ENCODE assay signal across 1 cellular context in genomic region chr16:3143598-3144330, GRCh38.
TF ChIP-seq lines count a peak whose summit lies in the region.

No MANE protein-coding gene starts in this region.

TF ChIP-seq in HepG2, 621 proteins besides CTCF, POLR2A, EP300 and RAD21 (continued from another document):
- TF ChIP-seq ZBTB2 (CRISPR knock-in tag; IDR thresholded peaks at IDR 0.05; ENCODE audit: low read depth) (no peak), ZNF121 (CRISPR knock-in tag; IDR thresholded peaks at IDR 0.05) (0 out of 2 replicates have a peak, but pooled peaks have one; percentile 9), MYC (CRISPR knock-in tag; IDR thresholded peaks at IDR 0.05; ENCODE audit: borderline replicate concordance) (peak; percentile 26; the same call in 1 of the 2 replicates), ETV6 (CRISPR knock-in tag; conservative IDR thresholded peaks at IDR 0.05) (no peak), ATF4 (CRISPR knock-in tag; IDR thresholded peaks at IDR 0.05) (no peak), CEBPG (CRISPR knock-in tag; IDR thresholded peaks at IDR 0.05) (no peak), PRMT3 (CRISPR knock-in tag; IDR thresholded peaks at IDR 0.05; ENCODE audit: borderline replicate concordance, low read depth) (no peak), ETS1 (CRISPR knock-in tag; IDR thresholded peaks at IDR 0.05) (no peak), CC2D1A (CRISPR knock-in tag; IDR thresholded peaks at IDR 0.05) (no peak), NPAS2 (CRISPR knock-in tag; IDR thresholded peaks at IDR 0.05; ENCODE audit: borderline replicate concordance) (no peak), IRF1 (CRISPR knock-in tag; IDR thresholded peaks at IDR 0.05; ENCODE audit: low read depth) (no peak), HMGA1 (CRISPR knock-in tag; conservative IDR thresholded peaks at IDR 0.05) (no peak), PHF20 (CRISPR knock-in tag; IDR thresholded peaks at IDR 0.05) (peak; percentile 56; the same call in 1 of the 2 replicates)
